In the genomic region with DNA sequence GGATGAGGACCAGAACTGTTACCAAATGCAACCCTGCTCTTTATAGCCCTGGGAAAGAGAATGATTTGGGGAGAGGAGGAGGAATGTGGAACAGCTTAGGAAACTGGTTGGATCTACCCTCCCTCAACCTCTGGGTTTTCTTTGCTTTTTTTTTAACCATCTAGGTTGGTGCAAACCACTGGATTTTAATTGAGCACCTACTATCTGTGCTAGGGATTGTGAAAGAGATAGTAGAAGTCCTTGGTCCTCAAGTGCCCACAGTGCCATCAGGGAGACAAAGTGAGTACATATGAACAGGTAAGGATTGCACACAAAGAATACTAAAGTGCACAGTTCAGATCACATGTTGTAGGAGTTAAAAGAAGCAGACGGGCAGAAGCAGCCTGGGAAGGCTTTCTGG, we compare ENCODE assay signal across 13 cellular contexts. TPM values are rescaled to one million over a fixed set of nuclear protein-coding genes. Genes with fewer than 3 reads are reported as not detected.
A peak's percentile ranks its signal among the peaks of the same experiment; 100 is the strongest.
DNase-seq lines count a peak whose midpoint lies in the region; ATAC-seq, FAIRE-seq and TF ChIP-seq lines count a peak whose summit lies in the region.
"Had no signal": no experiment of that assay in that cellular context is flagged by ENCODE, and none has a peak within 500 bp of the region (broad histone marks: within the 10 kb centered on the region; RNA-seq: fewer than 3 reads in every experiment).

No MANE protein-coding gene starts in this region.

- 68 to 78% methylated on average over 1 of the region's 1 CpG for WGBS in sigmoid colon, 2 donors
- 72 to 92% methylated on average over 1 of the region's 1 CpG for WGBS in thyroid gland, 2 donors

- no peaks in the 10 kb centered on the region for H3K27me3 Mint-ChIP-seq in CD8-positive, alpha-beta T cell (ENCODE audit: low read depth)
- H3K27me3 Mint-ChIP-seq in astrocyte (ENCODE audit: low read depth, unreplicated experiment), result no peaks in the 10 kb centered on the region

- H3K79me2 ChIP-seq in astrocyte (ENCODE audit: insufficient read depth, low read length), result peaks cover 79% of the 10 kb centered on the region

- TF ChIP-seq EP300 in sigmoid colon (IDR thresholded peaks at IDR 0.05), result no peak

- H3K27me3 ChIP-seq in CD8-positive, alpha-beta T cell (ENCODE audit: insufficient read depth, low read length), result no peaks in the 10 kb centered on the region
- H3K27me3 ChIP-seq in astrocyte (ENCODE audit: insufficient read depth, low read length), result no peaks in the 10 kb centered on the region
- H3K27me3 ChIP-seq in sigmoid colon, result no peaks in the 10 kb centered on the region
- H3K27me3 ChIP-seq in thyroid gland, result no peaks in the 10 kb centered on the region
- H3K27me3 ChIP-seq: esophagus muscularis mucosa had no signal

- peak overlapping the region; percentile 98 for H3K27ac Mint-ChIP-seq in CD8-positive, alpha-beta T cell
- no peak overlapping the region for H3K27ac Mint-ChIP-seq in astrocyte (ENCODE audit: unreplicated experiment)

- peaks cover 32% of the 10 kb centered on the region for H3K36me3 ChIP-seq in CD8-positive, alpha-beta T cell (ENCODE audit: insufficient read depth, low read length)
- H3K36me3 ChIP-seq in KOPT-K1 (ENCODE audit: insufficient read depth, low read length) (peaks cover 61% of the 10 kb centered on the region), astrocyte (ENCODE audit: insufficient read depth, low read length) (peaks cover 32% of the 10 kb centered on the region), sigmoid colon (peaks cover 9 to 39% (median 26%) of the 10 kb centered on the region in 4 donors), thyroid gland (peaks cover 20 to 30% of the 10 kb centered on the region in 2 donors)

- CTCF ChIA-PET in CD8-positive, alpha-beta T cell (lab: Charles Lee), result interaction anchor here (1.1 to 8.1 kb wide), 3 partner anchors 14 to 108 kb away, joined by 3 to 54 read pairs (median 17); no protein-coding TSS in a partner anchor

- intact Hi-C loops in CD8-positive, alpha-beta T cell (cut with DNase I, micrococcal nuclease), result loop anchor here (5.0 to 10.0 kb wide), 4 partner anchors 114 to 1474 kb away; a partner anchor contains a TSS
- intact Hi-C loops in sigmoid colon (cut with DNase I), result loop anchor here (10.0 kb wide), 1 partner anchor 136 kb away; a partner anchor contains a TSS
- intact Hi-C loops in posterior cingulate gyrus (cut with DNase I), result no loop called here
- intact Hi-C loops in thyroid gland (cut with DNase I), result loop anchor here (10.0 kb wide), 1 partner anchor 174 kb away; a partner anchor contains a TSS

- peaks cover 56% of the 10 kb centered on the region for H3K4me1 Mint-ChIP-seq in CD8-positive, alpha-beta T cell (ENCODE audit: low read depth)
- peaks cover 59% of the 10 kb centered on the region for H3K4me1 Mint-ChIP-seq in astrocyte (ENCODE audit: low read depth, unreplicated experiment)

- no peak for DNase-seq in CD8-positive, alpha-beta T cell
- DNase-seq in astrocyte (ENCODE audit: low read depth) (no peak), sigmoid colon (no peak), NCI-H2196 (lab: John Stamatoyannopoulos, UW; ENCODE audit: unreplicated experiment) (no peak), posterior cingulate gyrus (no peak), thyroid gland (no peak)
- DNase-seq: activated T-cell treated with anti-CD3 and anti-CD28 coated beads, Interleukin-2, amount 50 U/mL, for 48 hours; DMS79 treated with DMSO at 0.1 percent for 48 hours; Karpas-422 had no signal

- H3K4me1 ChIP-seq in CD8-positive, alpha-beta T cell (ENCODE audit: insufficient read depth, low read length), result peaks cover 32% of the 10 kb centered on the region
- peaks cover 61% of the 10 kb centered on the region for H3K4me1 ChIP-seq in astrocyte (ENCODE audit: insufficient read depth, low read length)
- H3K4me1 ChIP-seq in sigmoid colon, result peaks cover 0 to 60% (median 39%) of the 10 kb centered on the region in 4 donors
- H3K4me1 ChIP-seq in thyroid gland, result peaks cover 18 to 32% of the 10 kb centered on the region in 2 donors

- H4K20me1 ChIP-seq in astrocyte (ENCODE audit: insufficient read depth, low read length), result peaks cover 71% of the 10 kb centered on the region

- no peaks in the 10 kb centered on the region for H3K9me3 Mint-ChIP-seq in CD8-positive, alpha-beta T cell
- H3K9me3 Mint-ChIP-seq in astrocyte (ENCODE audit: unreplicated experiment), result no peaks in the 10 kb centered on the region
- H3K9me3 Mint-ChIP-seq: nephron had no signal

- H3K36me3 Mint-ChIP-seq in CD8-positive, alpha-beta T cell, result peaks cover 74% of the 10 kb centered on the region
- peaks cover 26% of the 10 kb centered on the region for H3K36me3 Mint-ChIP-seq in astrocyte (ENCODE audit: low read depth, unreplicated experiment)

- ATAC-seq in CD8-positive, alpha-beta T cell, result no peak
- no peak for ATAC-seq in HG03521 (IDR thresholded peaks at IDR 0.05; ENCODE audit: unreplicated experiment)

- no peaks in the 10 kb centered on the region for H3K9me3 ChIP-seq in CD8-positive, alpha-beta T cell (ENCODE audit: low read length)
- no peaks in the 10 kb centered on the region for H3K9me3 ChIP-seq in KOPT-K1 (ENCODE audit: insufficient read depth, low read length, poor library complexity, severe bottlenecking)
- no peaks in the 10 kb centered on the region for H3K9me3 ChIP-seq in astrocyte (ENCODE audit: insufficient read depth, low read depth, low read length)
- no peaks in the 10 kb centered on the region for H3K9me3 ChIP-seq in sigmoid colon
- no peaks in the 10 kb centered on the region for H3K9me3 ChIP-seq in thyroid gland
- H3K9me3 ChIP-seq: esophagus muscularis mucosa had no signal

- H3K9ac ChIP-seq in astrocyte (ENCODE audit: low read length), result peak overlapping the region; percentile 99

- H3K4me2 ChIP-seq in astrocyte (ENCODE audit: low read length), result peak overlapping the region; percentile 98

- H3K4me3 Mint-ChIP-seq in CD8-positive, alpha-beta T cell, result no peak overlapping the region
- H3K4me3 Mint-ChIP-seq in astrocyte (ENCODE audit: unreplicated experiment), result peak overlapping the region; percentile 55

- no peak for TF ChIP-seq CTCF in CD8-positive, alpha-beta T cell (IDR thresholded peaks at IDR 0.05)
- TF ChIP-seq CTCF in astrocyte (IDR thresholded peaks at IDR 0.05; ENCODE audit: insufficient read depth, low read depth, low read length) (no peak), sigmoid colon (IDR thresholded peaks at IDR 0.05) (no peak), thyroid gland (IDR thresholded peaks at IDR 0.05) (no peak)

- no peak overlapping the region for H3K27ac ChIP-seq in CD8-positive, alpha-beta T cell (ENCODE audit: low read depth, low read length)
- H3K27ac ChIP-seq in KOPT-K1 (ENCODE audit: low read depth, low read length, poor library complexity, severe bottlenecking) (peak overlapping the region; percentile 92), astrocyte (ENCODE audit: low read depth, low read length) (peak overlapping the region; percentile 100), sigmoid colon (peak overlapping the region in 3 of 4 donors; percentile 15 to 98 (median 94)), thyroid gland (peak overlapping the region in 1 of 3 donors; percentile 12)

- POLR2A ChIA-PET in CD8-positive, alpha-beta T cell (lab: Charles Lee), result no interaction called here

- TF ChIP-seq POLR2A in sigmoid colon (IDR thresholded peaks at IDR 0.05) (no peak), thyroid gland (IDR thresholded peaks at IDR 0.05) (no peak)

- no peak for FAIRE-seq in astrocyte (lab: Jason Lieb, UNC)

- H2AFZ ChIP-seq in astrocyte (ENCODE audit: low read depth, low read length), result no peak overlapping the region

- H3K4me3 ChIP-seq in CD8-positive, alpha-beta T cell (ENCODE audit: low read depth, low read length), result no peak overlapping the region
- H3K4me3 ChIP-seq in astrocyte (ENCODE audit: insufficient read depth, low read depth, low read length) (peak overlapping the region; percentile 11), sigmoid colon (no peak overlapping the region), thyroid gland (replicated peaks in 1 of 3) (no peak overlapping the region)

RNA-seq across cellular contexts. Expression of a gene that starts 4.7 kb away (rescaled TPM):
- 100 to 1,000 TPM; 235 to 238 TPM for total RNA-seq in CD8-positive, alpha-beta T cell
- 614 and 688 TPM in 2 replicates for total RNA-seq in astrocyte
- total RNA-seq in sigmoid colon, result 100 to 1,000 TPM in 2 of 4 donors, 10 to 100 TPM in 2; 88.8 to 109 (median 99.0) TPM
- 100 to 1,000 TPM; 383 to 770 (median 531) TPM for polyA plus RNA-seq in sigmoid colon
- 100 to 1,000 TPM; 104 to 170 (median 151) TPM for total RNA-seq in thyroid gland

RNA-seq across cellular contexts. Expression of a gene that starts 20.7 kb away (rescaled TPM):
- 1 to 10 TPM; 4.9 to 7.1 TPM for total RNA-seq in CD8-positive, alpha-beta T cell
- total RNA-seq in astrocyte, result 3.2 and 4.3 TPM in 2 replicates
- 1 to 10 TPM in 1 of 4 donors, under 1 TPM in 1, not detected in 2; 0.81 to 1.8 TPM for total RNA-seq in sigmoid colon
- 1 to 10 TPM in 1 of 3 donors, under 1 TPM in 1, not detected in 1; 0.29 to 1.2 TPM for polyA plus RNA-seq in sigmoid colon
- total RNA-seq in thyroid gland, result under 1 TPM in 2 of 4 donors, not detected in 2; 0.56 to 0.94 TPM

RNA-seq across cellular contexts. Expression of a gene that starts 24.8 kb away (rescaled TPM):
- not detected for total RNA-seq in CD8-positive, alpha-beta T cell
- total RNA-seq in astrocyte (0.89 and 2.1 TPM in 2 replicates), sigmoid colon (under 1 TPM in 1 of 4 donors, not detected in 3; under 0.01 TPM), thyroid gland (1 to 10 TPM in 3 of 4 donors, under 1 TPM in 1; 0.71 to 1.9 (median 1.4) TPM)
- polyA plus RNA-seq in sigmoid colon, result 10 to 100 TPM in 2 of 3 donors, 1 to 10 TPM in 1; 6.9 to 16.3 (median 11.4) TPM

RNA-seq across cellular contexts. Expression of a gene that starts 33.4 kb away (rescaled TPM):
- total RNA-seq in CD8-positive, alpha-beta T cell, result not detected
- 0.43 TPM in 1 of 2 replicates, not detected in the other for total RNA-seq in astrocyte
- not detected for total RNA-seq in sigmoid colon
- under 1 TPM in 1 of 3 donors, not detected in 2; 0.15 TPM for polyA plus RNA-seq in sigmoid colon
- total RNA-seq in thyroid gland, result not detected
- total RNA-seq: esophagus muscularis mucosa had no signal

RNA-seq across cellular contexts. Expression of a gene that starts 58.2 kb away (rescaled TPM):
- total RNA-seq in CD8-positive, alpha-beta T cell, result not detected
- total RNA-seq in astrocyte (not detected in 2 replicates), sigmoid colon (not detected), thyroid gland (under 1 TPM in 1 of 4 donors, not detected in 3; 0.11 TPM)
- polyA plus RNA-seq in sigmoid colon, result under 1 TPM in 1 of 3 donors, not detected in 2; 0.10 TPM
- total RNA-seq: esophagus muscularis mucosa had no signal
